ENCODE assay signal across 27 cellular contexts in genomic region chr11:31875861-31876625, GRCh38.
A peak's percentile ranks its signal among the peaks of the same experiment; 100 is the strongest.
DNase-seq lines count a peak whose midpoint lies in the region; FAIRE-seq and TF ChIP-seq lines count a peak whose summit lies in the region.
"Had no signal": no experiment of that assay in that cellular context is flagged by ENCODE, and none has a peak within 500 bp of the region (broad histone marks: within the 10 kb centered on the region; RNA-seq: fewer than 3 reads in every experiment).

No MANE protein-coding gene starts in this region.

- H3K18ac ChIP-seq in mesendoderm (ENCODE audit: low read length), result no peak overlapping the region

- no CpG with 5 or more reads among the region's 14 CpGs for WGBS in mesendoderm (ENCODE audit: extremely low coverage, insufficient coverage, low lambda C conversion rate)
- 50% methylated on average over 14 of the region's 14 CpGs for WGBS in smooth muscle cell (ENCODE audit: low lambda C conversion rate)
- 39 to 48% (median 47%) methylated on average over 14 of the region's 14 CpGs for WGBS in small intestine, 3 donors

- H3K23ac ChIP-seq in mesendoderm (ENCODE audit: low read length), result no peak overlapping the region

- no peaks in the 10 kb centered on the region for H3K79me2 ChIP-seq in mesendoderm (ENCODE audit: control insufficient read depth, insufficient read depth, low read length)
- H3K79me2 ChIP-seq in smooth muscle cell (ENCODE audit: low read depth), result no peaks in the 10 kb centered on the region

- no peaks in the 10 kb centered on the region for H3F3A ChIP-seq in smooth muscle cell (ENCODE audit: low read depth)

- FAIRE-seq in small intestine (lab: Jason Lieb, UNC), result no peak
- FAIRE-seq: G401.6, GM18507 had no signal

- H3K4me2 ChIP-seq in mesendoderm (ENCODE audit: low read length), result no peak overlapping the region
- H3K4me2 ChIP-seq in smooth muscle cell, result peak overlapping the region; percentile 61

- H2BK15ac ChIP-seq in mesendoderm (replicated peaks; ENCODE audit: low read depth), result no peak overlapping the region

- no peaks in the 10 kb centered on the region for H3K27me3 ChIP-seq in mesendoderm (ENCODE audit: insufficient read depth, low read length, poor library complexity)
- peaks cover 24% of the 10 kb centered on the region for H3K27me3 ChIP-seq in smooth muscle cell (ENCODE audit: low read depth)
- peaks cover 3 to 4% of the 10 kb centered on the region in 2 donors for H3K27me3 ChIP-seq in small intestine (ENCODE audit: control insufficient read depth in 2 of 2, insufficient read depth in 2 of 2, low read length in 2 of 2)

- no peak overlapping the region for H4K8ac ChIP-seq in mesendoderm (ENCODE audit: low read depth, low read length)

- H2AFZ ChIP-seq in smooth muscle cell (ENCODE audit: low read depth), result no peak overlapping the region

- no peak overlapping the region for H4K5ac ChIP-seq in mesendoderm (ENCODE audit: low read length)

- no peak overlapping the region for H3K9ac ChIP-seq in mesendoderm (ENCODE audit: low read length)
- H3K9ac ChIP-seq in smooth muscle cell (ENCODE audit: low read depth), result no peak overlapping the region

- H3K27ac ChIP-seq in mesendoderm (ENCODE audit: low read depth, low read length), result no peak overlapping the region
- no peak overlapping the region for H3K27ac ChIP-seq in smooth muscle cell (ENCODE audit: low read depth)
- no peak overlapping the region for H3K27ac ChIP-seq in small intestine (ENCODE audit: low read depth in 1 of 2, low read length in 1 of 2)
- H3K27ac ChIP-seq: 22Rv1, foreskin keratinocyte, thoracic aorta had no signal

- peak; percentile 61 for DNase-seq in DMS 273 (lab: John Stamatoyannopoulos, UW; ENCODE audit: unreplicated experiment)
- no peak for DNase-seq in DMS 273 treated with DMSO at 0.1 percent for 48 hours (lab: John Stamatoyannopoulos, UW)
- DNase-seq in cerebellum (ENCODE audit: low spot score), result peak; percentile 55
- peak; percentile 93 for DNase-seq in mesendoderm
- no peak for DNase-seq in smooth muscle cell (lab: John Stamatoyannopoulos, UW; ENCODE audit: unreplicated experiment)
- no peak for DNase-seq in activated gamma-delta T cell treated with Interleukin-2 at 50 U/mL for 16 hours
- no peak for DNase-seq in small intestine
- no peak for DNase-seq in NCI-H2029 treated with DMSO at 0.1 percent for 48 hours (lab: John Stamatoyannopoulos, UW)
- DNase-seq: activated CD4-positive, alpha-beta T cell treated with anti-CD3 and anti-CD28 coated beads for 4 hours; activated T-cell treated with anti-CD3 and anti-CD28 coated beads, Interleukin-2, amount 50 U/mL, for 72 hours; anterior cingulate cortex; CD4-positive, alpha-beta T cell; effector CD4-positive, alpha-beta T cell; erythroblast; foreskin keratinocyte; hypothalamus; KBM-7; naive thymus-derived CD8-positive, alpha-beta T cell; NCI-H1436 treated with DMSO at 0.1 percent for 48 hours; PC-3; SHP77 treated with DMSO at 0.1 percent for 48 hours; stimulated activated naive CD4-positive, alpha-beta T cell; T-cell had no signal

- H2BK120ac ChIP-seq in mesendoderm (ENCODE audit: low read depth, low read length), result no peak overlapping the region

- H3K4ac ChIP-seq in mesendoderm (ENCODE audit: low read depth, low read length), result no peak overlapping the region

- TF ChIP-seq CTCF in smooth muscle cell (IDR thresholded peaks at IDR 0.05; ENCODE audit: borderline replicate concordance, insufficient read depth, poor library complexity, severe bottlenecking), result no peak

- H3K79me1 ChIP-seq in mesendoderm (ENCODE audit: low read length), result no peaks in the 10 kb centered on the region

- H4K20me1 ChIP-seq in smooth muscle cell (ENCODE audit: low read depth), result no peaks in the 10 kb centered on the region

- H3K9me3 ChIP-seq in smooth muscle cell (replicated peaks; ENCODE audit: low read depth) (no peaks in the 10 kb centered on the region), small intestine (ENCODE audit: control insufficient read depth, low read depth) (no peaks in the 10 kb centered on the region)
- H3K9me3 ChIP-seq: thoracic aorta had no signal

- no peak overlapping the region for H2BK5ac ChIP-seq in mesendoderm (ENCODE audit: low read length)

- H3K4me3 ChIP-seq in mesendoderm (ENCODE audit: low read length) (no peak overlapping the region), smooth muscle cell (no peak overlapping the region), small intestine (ENCODE audit: low read depth in 1 of 2, low read length in 2 of 2) (no peak overlapping the region)
- H3K4me3 ChIP-seq: thoracic aorta had no signal

- peak overlapping the region; percentile 10 for H3K56ac ChIP-seq in mesendoderm (ENCODE audit: low read length)

- H3K4me1 ChIP-seq in mesendoderm (ENCODE audit: control insufficient read depth, low read depth, low read length) (peaks cover 3% of the 10 kb centered on the region), smooth muscle cell (ENCODE audit: low read depth) (peaks cover 21% of the 10 kb centered on the region), small intestine (ENCODE audit: control insufficient read depth in 2 of 2, insufficient read depth in 1 of 2, low read depth in 1 of 2, low read length in 1 of 2) (no peaks in the 10 kb centered on the region)
- H3K4me1 ChIP-seq: foreskin keratinocyte had no signal

- no peak overlapping the region for H2AK5ac ChIP-seq in mesendoderm (ENCODE audit: low read length)

- H3K36me3 ChIP-seq in mesendoderm (ENCODE audit: control insufficient read depth, insufficient read depth, low read length), result no peaks in the 10 kb centered on the region
- H3K36me3 ChIP-seq in smooth muscle cell (ENCODE audit: low read depth), result no peaks in the 10 kb centered on the region
- no peaks in the 10 kb centered on the region for H3K36me3 ChIP-seq in small intestine (ENCODE audit: control insufficient read depth in 2 of 2, insufficient read depth in 2 of 2, low read length in 2 of 2)
- H3K36me3 ChIP-seq: thoracic aorta had no signal

Comparison
In these comparisons a context has a peak if more than half of its experiments do, and no peak if none do; other contexts are left out.
1. DNase-seq: peak in DMS 273 (single experiment), cerebellum (single experiment) and mesendoderm (single experiment); none in DMS 273 treated with DMSO at 0.1 percent for 48 hours (single experiment), smooth muscle cell (single experiment), activated gamma-delta T cell treated with Interleukin-2 at 50 U/mL for 16 hours (single experiment), small intestine (single experiment) and NCI-H2029 treated with DMSO at 0.1 percent for 48 hours (single experiment).